23 cellular contexts compared by ENCODE assay signal in the genomic region with DNA sequence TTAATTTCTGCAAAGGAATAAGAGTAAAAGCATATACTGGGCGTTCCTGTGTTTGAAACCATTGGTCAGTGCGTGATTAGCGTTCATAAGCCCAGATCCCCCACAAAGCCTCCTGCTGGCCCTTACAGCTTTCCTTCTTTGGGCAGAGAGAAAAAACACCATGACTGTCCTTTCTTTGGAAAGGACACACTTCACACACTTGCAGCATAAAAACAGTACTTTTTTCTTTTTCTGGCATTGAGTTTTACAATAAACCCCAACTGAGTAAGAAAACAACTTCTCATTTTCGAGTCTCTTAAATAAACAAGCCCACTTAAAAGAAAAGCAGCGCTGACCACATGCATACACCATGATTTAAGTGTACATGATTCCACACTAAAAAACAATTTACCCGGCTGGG. TPM values are rescaled to one million over a fixed set of nuclear protein-coding genes. Genes with fewer than 3 reads are reported as not detected.
"Had no signal": no experiment of that assay in that cellular context is flagged by ENCODE, and none has a peak within 500 bp of the region (broad histone marks: within the 10 kb centered on the region; RNA-seq: fewer than 3 reads in every experiment).

No MANE protein-coding gene starts in this region.

- H3K27me3 ChIP-seq: foreskin keratinocyte, hepatocyte, right atrium auricular region, transverse colon had no signal

- H3K36me3 Mint-ChIP-seq: activated CD4-positive, alpha-beta memory T cell treated with anti-CD3 and anti-CD28 coated beads for 36 hours; immature natural killer cell; stimulated activated effector memory CD8-positive, alpha-beta T cell treated with anti-CD3 and anti-CD28 coated beads, Interleukin-12 subunit alpha, Interleukin-12 subunit beta, amount 100 ng/mL, for 72 hours had no signal

- H3K27ac Mint-ChIP-seq: activated CD4-positive, alpha-beta memory T cell treated with anti-CD3 and anti-CD28 coated beads for 36 hours; activated naive CD8-positive, alpha-beta T cell treated with anti-CD3 and anti-CD28 coated beads, Interleukin-2, amount 50 U/mL, for 24 hours; activated T-cell treated with anti-CD3 and anti-CD28 coated beads, Interleukin-2, amount 50 U/mL, for 72 hours; dendritic cell treated with granulocyte-macrophage colony-stimulating factor and Interleukin-4, amounts not matched to agents 40 ng/mL and 50 ng/mL, for 4 days; immature natural killer cell; stimulated activated effector memory CD8-positive, alpha-beta T cell treated with anti-CD3 and anti-CD28 coated beads, Interleukin-12 subunit alpha, Interleukin-12 subunit beta, amount 100 ng/mL, for 72 hours; stimulated activated naive CD8-positive, alpha-beta T cell treated with anti-CD3 and anti-CD28 coated beads, Interleukin-15, amount 100 ng/mL, for 72 hours had no signal

- H3K4me1 Mint-ChIP-seq: activated naive CD8-positive, alpha-beta T cell treated with anti-CD3 and anti-CD28 coated beads, Interleukin-2, amount 50 U/mL, for 24 hours; immature natural killer cell; stimulated activated effector memory CD8-positive, alpha-beta T cell treated with anti-CD3 and anti-CD28 coated beads, Interleukin-12 subunit alpha, Interleukin-12 subunit beta, amount 100 ng/mL, for 72 hours; stimulated activated naive CD8-positive, alpha-beta T cell treated with anti-CD3 and anti-CD28 coated beads, Interleukin-15, amount 100 ng/mL, for 72 hours had no signal

- ATAC-seq: activated naive CD8-positive, alpha-beta T cell treated with anti-CD3 and anti-CD28 coated beads, Interleukin-2, amount 50 U/mL, for 24 hours; activated T-cell treated with anti-CD3 and anti-CD28 coated beads, Interleukin-2, amount 50 U/mL, for 72 hours; foreskin keratinocyte; left lobe of liver; lower lobe of right lung; stimulated activated effector memory CD8-positive, alpha-beta T cell treated with anti-CD3 and anti-CD28 coated beads, Interleukin-12 subunit alpha, Interleukin-12 subunit beta, amount 100 ng/mL, for 72 hours; stimulated activated naive CD8-positive, alpha-beta T cell treated with anti-CD3 and anti-CD28 coated beads, Interleukin-15, amount 100 ng/mL, for 72 hours had no signal

- H3K4me1 ChIP-seq: foreskin keratinocyte had no signal

- H3K36me3 ChIP-seq: transverse colon had no signal

- H3K4me3 ChIP-seq: hepatocyte, lower lobe of right lung, mucosa of descending colon, right atrium auricular region, transverse colon had no signal

- H2AFZ ChIP-seq: hepatocyte had no signal

- H3K4me3 Mint-ChIP-seq: activated CD4-positive, alpha-beta memory T cell treated with anti-CD3 and anti-CD28 coated beads for 36 hours; activated naive CD8-positive, alpha-beta T cell treated with anti-CD3 and anti-CD28 coated beads, Interleukin-2, amount 50 U/mL, for 24 hours; activated T-cell treated with anti-CD3 and anti-CD28 coated beads, Interleukin-2, amount 50 U/mL, for 72 hours; dendritic cell treated with granulocyte-macrophage colony-stimulating factor and Interleukin-4, amounts not matched to agents 40 ng/mL and 50 ng/mL, for 4 days; immature natural killer cell; neural crest cell; stimulated activated effector memory CD8-positive, alpha-beta T cell treated with anti-CD3 and anti-CD28 coated beads, Interleukin-12 subunit alpha, Interleukin-12 subunit beta, amount 100 ng/mL, for 72 hours; stimulated activated naive CD8-positive, alpha-beta T cell treated with anti-CD3 and anti-CD28 coated beads, Interleukin-15, amount 100 ng/mL, for 72 hours had no signal

- H3K9me3 ChIP-seq: lower lobe of right lung, mucosa of descending colon, right atrium auricular region, transverse colon had no signal

- H3K4me2 ChIP-seq: hepatocyte had no signal

- H3K27ac ChIP-seq: foreskin keratinocyte, hepatocyte, lower lobe of right lung, right atrium auricular region had no signal

- H3K9me3 Mint-ChIP-seq: activated CD4-positive, alpha-beta memory T cell treated with anti-CD3 and anti-CD28 coated beads for 36 hours; activated naive CD8-positive, alpha-beta T cell treated with anti-CD3 and anti-CD28 coated beads, Interleukin-2, amount 50 U/mL, for 24 hours; activated T-cell treated with anti-CD3 and anti-CD28 coated beads, Interleukin-2, amount 50 U/mL, for 72 hours; neural crest cell; stimulated activated effector memory CD8-positive, alpha-beta T cell treated with anti-CD3 and anti-CD28 coated beads, Interleukin-12 subunit alpha, Interleukin-12 subunit beta, amount 100 ng/mL, for 72 hours; stimulated activated naive CD8-positive, alpha-beta T cell treated with anti-CD3 and anti-CD28 coated beads, Interleukin-15, amount 100 ng/mL, for 72 hours had no signal

- DNase-seq: activated CD4-positive, alpha-beta memory T cell treated with anti-CD3 and anti-CD28 coated beads for 36 hours; activated CD4-positive, alpha-beta T cell treated with anti-CD3 and anti-CD28 coated beads for 48 hours; activated effector memory CD4-positive, alpha-beta T cell treated with anti-CD3 and anti-CD28 coated beads, Interleukin-2, amount 50 U/mL, for 16 hours; activated naive CD4-positive, alpha-beta T cell treated with anti-CD3 and anti-CD28 coated beads, Interleukin-2, amount 50 U/mL, for 16 hours; activated naive CD8-positive, alpha-beta T cell treated with anti-CD3 and anti-CD28 coated beads, Interleukin-2, amount 50 U/mL, for 24 hours; activated T-cell treated with anti-CD3 and anti-CD28 coated beads, Interleukin-2, amount 50 U/mL, for 72 hours; anterior cingulate cortex; effector CD4-positive, alpha-beta T cell; foreskin keratinocyte; immature natural killer cell; lower lobe of right lung; mesendoderm; mucosa of descending colon; stimulated activated CD4-positive, alpha-beta T cell treated with anti-CD3 and anti-CD28 coated beads, Interleukin-1b, Interleukin-23, amount 100 ng/mL, for 48 hours; stimulated activated naive CD8-positive, alpha-beta T cell treated with anti-CD3 and anti-CD28 coated beads, Interleukin-15, amount 100 ng/mL, for 72 hours; transverse colon had no signal

RNA-seq across cellular contexts. Expression of gene SMAD9, which starts 35.8 kb away (rescaled TPM):
- total RNA-seq: activated CD4-positive, alpha-beta memory T cell treated with anti-CD3 and anti-CD28 coated beads for 36 hours; activated T-cell treated with anti-CD3 and anti-CD28 coated beads, Interleukin-2, amount 50 U/mL, for 72 hours; T-helper 2 cell treated with Interferon-gamma antibody and Interleukin-4, amounts not matched to agents 100 ng/mL and 5 ng/mL, for 36 hours had no signal
